15 cellular contexts compared by ENCODE assay signal in the genomic region with DNA sequence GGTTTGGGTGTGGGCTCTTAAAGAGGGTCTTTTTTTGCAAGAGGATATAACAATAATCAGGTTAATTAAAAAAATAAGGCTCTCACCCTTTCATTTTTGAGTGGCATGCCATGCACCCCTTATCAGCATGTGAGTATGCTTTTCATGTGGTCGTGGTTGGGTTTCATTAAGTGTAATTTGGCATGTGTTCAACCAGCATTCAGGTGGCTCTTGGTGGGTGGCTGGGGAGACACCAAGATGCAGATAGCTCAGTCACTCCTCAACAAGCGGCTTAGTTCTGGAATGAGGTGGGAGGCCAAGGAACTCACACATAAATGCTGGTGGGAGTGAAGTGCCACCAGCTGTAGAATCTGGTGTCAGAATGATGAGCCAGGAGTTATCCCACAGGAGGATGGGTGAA.
DNase-seq lines count a peak whose midpoint lies in the region; ATAC-seq and TF ChIP-seq lines count a peak whose summit lies in the region.
"Had no signal": no experiment of that assay in that cellular context is flagged by ENCODE, and none has a peak within 500 bp of the region (broad histone marks: within the 10 kb centered on the region; RNA-seq: fewer than 3 reads in every experiment).

No MANE protein-coding gene starts in this region.

- no peaks in the 10 kb centered on the region for H3K27me3 Mint-ChIP-seq in CD8-positive, alpha-beta T cell (ENCODE audit: low read depth)

- no peak overlapping the region for H3K4me3 ChIP-seq in CD8-positive, alpha-beta T cell (ENCODE audit: low read depth, low read length)
- no peak overlapping the region for H3K4me3 ChIP-seq in Jurkat, Clone E6-1 (ENCODE audit: low read length)
- H3K4me3 ChIP-seq: coronary artery, heart left ventricle, K562, ovary had no signal

- H3K36me3 Mint-ChIP-seq in CD8-positive, alpha-beta T cell = peaks cover 35% of the 10 kb centered on the region

- no peaks in the 10 kb centered on the region for H3K9me3 Mint-ChIP-seq in CD8-positive, alpha-beta T cell
- H3K9me3 Mint-ChIP-seq: mesothelial cell of epicardium had no signal

- H3K9me3 ChIP-seq in CD8-positive, alpha-beta T cell (ENCODE audit: low read length) = no peaks in the 10 kb centered on the region
- H3K9me3 ChIP-seq: heart left ventricle, ovary had no signal

- no peak for TF ChIP-seq CTCF in CD8-positive, alpha-beta T cell (IDR thresholded peaks at IDR 0.05)

- peaks cover 6% of the 10 kb centered on the region for H3K36me3 ChIP-seq in CD8-positive, alpha-beta T cell (ENCODE audit: insufficient read depth, low read length)
- H3K36me3 ChIP-seq: ovary had no signal

- CTCF ChIA-PET in CD8-positive, alpha-beta T cell (lab: Charles Lee) = interaction anchor here (1.1 to 1.5 kb wide), 3 partner anchors 10 to 67 kb away, joined by 3 to 4 read pairs (median 3); a partner anchor contains a TSS

- POLR2A ChIA-PET in CD8-positive, alpha-beta T cell (lab: Charles Lee) = interaction anchor here (1.7 kb wide), 1 partner anchor 12 kb away, joined by 5 read pairs; no protein-coding TSS in a partner anchor

- H3K27ac Mint-ChIP-seq in CD8-positive, alpha-beta T cell = no peak overlapping the region

- H3K4me3 Mint-ChIP-seq in CD8-positive, alpha-beta T cell = peak overlapping the region; percentile 27
- H3K4me3 Mint-ChIP-seq: mesothelial cell of epicardium had no signal

- peaks cover 39% of the 10 kb centered on the region for H3K4me1 Mint-ChIP-seq in CD8-positive, alpha-beta T cell (ENCODE audit: low read depth)

- H3K27ac ChIP-seq in CD8-positive, alpha-beta T cell (ENCODE audit: low read depth, low read length) = no peak overlapping the region
- H3K27ac ChIP-seq: coronary artery, ovary had no signal

- H3K4me1 ChIP-seq in CD8-positive, alpha-beta T cell (ENCODE audit: insufficient read depth, low read length) = peaks cover 28% of the 10 kb centered on the region

- DNase-seq in CD8-positive, alpha-beta T cell = peak in 2 of 7 experiments; percentile 8 to 43
- DNase-seq in Jurkat, Clone E6-1 (ENCODE audit: low read depth, low spot score) = peak; percentile 94
- DNase-seq in activated naive CD8-positive, alpha-beta T cell treated with anti-CD3 and anti-CD28 coated beads, Interleukin-2, amount 50 U/mL, for 16 hours (ENCODE audit: low read depth, low spot score) = peak; percentile 6
- peak; percentile 9 for DNase-seq in stimulated activated CD4-positive, alpha-beta T cell treated with anti-CD3 and anti-CD28 coated beads, Interleukin-4, amount 100 ng/mL, for 1 hour
- no peak for DNase-seq in GM19240 (ENCODE audit: insufficient read length, low spot score)
- DNase-seq: GF-D8, heart left ventricle, NCI-H1417 treated with DMSO at 0.1 percent for 48 hours, NCI-H510A, ovary had no signal

- intact Hi-C loops in CD8-positive, alpha-beta T cell (cut with DNase I, micrococcal nuclease) = loop anchor here in 1 of 2 experiments (5.0 kb wide), 1 partner anchor 68 kb away; a partner anchor contains a TSS

- no peaks in the 10 kb centered on the region for H3K27me3 ChIP-seq in CD8-positive, alpha-beta T cell (ENCODE audit: insufficient read depth, low read length)
- H3K27me3 ChIP-seq: heart left ventricle, ovary had no signal

- peak; percentile 83 for ATAC-seq in CD8-positive, alpha-beta T cell
- no peak for ATAC-seq in HG02678 (IDR thresholded peaks at IDR 0.05; ENCODE audit: unreplicated experiment)
- ATAC-seq in GM18858 (IDR thresholded peaks at IDR 0.05; ENCODE audit: unreplicated experiment) = no peak
- ATAC-seq: heart left ventricle, K562 had no signal
